15 cellular contexts compared by ENCODE assay signal in the genomic region with DNA sequence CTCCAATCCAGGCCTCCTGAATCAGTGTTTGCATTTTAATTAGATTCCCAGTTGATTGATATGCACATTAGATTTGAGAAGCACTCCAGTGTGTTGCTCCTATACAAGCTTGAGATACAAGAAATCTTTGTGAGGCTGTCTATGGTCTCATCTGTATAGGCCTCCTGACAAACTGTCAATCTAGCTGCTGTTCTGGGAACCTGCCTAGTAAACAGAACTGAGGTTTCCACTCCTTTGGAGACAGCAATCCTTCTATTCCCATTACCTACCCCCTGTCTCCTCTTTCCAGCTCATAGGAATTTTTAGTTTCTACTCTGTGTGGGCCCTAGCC.
DNase-seq lines count a peak whose midpoint lies in the region; ATAC-seq, FAIRE-seq and TF ChIP-seq lines count a peak whose summit lies in the region.
"Had no signal": no experiment of that assay in that cellular context is flagged by ENCODE, and none has a peak within 500 bp of the region (broad histone marks: within the 10 kb centered on the region; RNA-seq: fewer than 3 reads in every experiment).

No MANE protein-coding gene starts in this region.

- TF ChIP-seq CTCF in GM12878 (IDR thresholded peaks at IDR 0.05 in 2 of 3, conservative IDR thresholded peaks at IDR 0.05 in 1 of 3; ENCODE audit: control insufficient read depth in 2 of 3, extremely low read depth in 1 of 3, insufficient read depth in 1 of 3, low read depth in 3 of 3, low read length in 3 of 3): no peak

- peak overlapping the region; percentile 10 for H2AFZ ChIP-seq in GM12878 (ENCODE audit: control insufficient read depth, low read depth, low read length)

- H4K20me1 ChIP-seq in GM12878 (ENCODE audit: control insufficient read depth, insufficient read depth): no peaks in the 10 kb centered on the region

- peak overlapping the region; percentile 26; the same call in 1 of the 2 replicates for H3K4me2 ChIP-seq in GM12878 (ENCODE audit: control insufficient read depth, insufficient read depth)

- no peaks in the 10 kb centered on the region for H3K36me3 ChIP-seq in GM12878 (ENCODE audit: control insufficient read depth in 2 of 2, insufficient read depth in 2 of 2, low read length in 1 of 2)
- H3K36me3 ChIP-seq: cardiac muscle cell, HAP-1 had no signal

- H3K79me2 ChIP-seq in GM12878 (ENCODE audit: control insufficient read depth, insufficient read depth, low read length): no peaks in the 10 kb centered on the region

- H3K27me3 ChIP-seq in GM12878 (replicated peaks in 1 of 2; ENCODE audit: control insufficient read depth in 2 of 2, insufficient read depth in 2 of 2, low read length in 1 of 2): no peaks in the 10 kb centered on the region
- H3K27me3 ChIP-seq: cardiac muscle cell had no signal

- BruUV-seq in GM12878 (replicated peaks; lab: Mats Ljungman, UMichigan): no TSS peak

- POLR2A ChIA-PET in GM12878 (lab: Charles Lee): interaction anchor here (0.5 to 0.6 kb wide), 2 partner anchors 85 to 210 kb away, joined by 3 read pairs; no protein-coding TSS in a partner anchor

- CTCF ChIA-PET in GM12878 (lab: Yijun Ruan, JAX): interaction anchor here (1.2 to 2.8 kb wide), 2 partner anchors 25 to 905 kb away, joined by 3 to 11 read pairs; no protein-coding TSS in a partner anchor

- DNase-seq in GM12878 (ENCODE audit: low read depth, low spot score) (no peak), amniotic stem cell (lab: John Stamatoyannopoulos, UW) (no peak), G401 (ENCODE audit: low spot score) (no peak), sciatic nerve (ENCODE audit: low spot score) (no peak)
- DNase-seq: activated naive CD4-positive, alpha-beta T cell treated with anti-CD3 and anti-CD28 coated beads, Interleukin-2, amount 50 U/mL, for 16 hours; kidney glomerular epithelial cell; NCI-H1930 had no signal

- in situ Hi-C loops in GM12878 (cut with MboI): loop anchor here (10.0 kb wide), 1 partner anchor 191 kb away; no protein-coding TSS in a partner anchor
- in situ Hi-C loops in G401 (cut with HindIII; ENCODE audit: low sequenced_read_pairs): no loop called here

- H3K9me3 ChIP-seq in GM12878 (replicated peaks; ENCODE audit: control insufficient read depth, insufficient read depth, low read length): no peaks in the 10 kb centered on the region; the same call in 2 of the 3 replicates
- H3K9me3 ChIP-seq: HAP-1 had no signal

- RAD21 ChIA-PET in GM12878 (lab: Charles Lee; ENCODE audit: unreplicated experiment): interaction anchor here (0.7 to 2.0 kb wide), 3 partner anchors 158 to 730 kb away, joined by 3 to 6 read pairs (median 5); no protein-coding TSS in a partner anchor

- peak overlapping the region; percentile 51 for H3K27ac ChIP-seq in GM12878 (ENCODE audit: control insufficient read depth, insufficient read depth)
- H3K27ac ChIP-seq: cardiac muscle cell, HL-60 had no signal

- SMC1A ChIA-PET in GM12878 (lab: Charles Lee; ENCODE audit: uncharacterized antibody, unreplicated experiment): interaction anchor here (0.7 to 2.7 kb wide), 13 partner anchors 8 to 724 kb away, joined by 3 to 9 read pairs (median 4); no protein-coding TSS in a partner anchor

- no peak for TF ChIP-seq EP300 in GM12878 (IDR thresholded peaks at IDR 0.05; ENCODE audit: borderline replicate concordance in 1 of 2, control insufficient read depth in 1 of 2, low read depth in 2 of 2, low read length in 2 of 2)

- ATAC-seq in GM18870 (IDR thresholded peaks at IDR 0.05; ENCODE audit: unreplicated experiment) (peak; percentile 3), GM19467 (IDR thresholded peaks at IDR 0.05; ENCODE audit: unreplicated experiment) (peak; percentile 3), HG02852 (IDR thresholded peaks at IDR 0.05; ENCODE audit: unreplicated experiment) (peak; percentile 5), GM12878 (peak; percentile 6), sciatic nerve (no peak)

- TF ChIP-seq POLR2A in GM12878 (IDR thresholded peaks at IDR 0.05; ENCODE audit: low read depth, low read length): no peak

- no peak for FAIRE-seq in GM12878 (lab: Jason Lieb, UNC)
- FAIRE-seq: endometrium, G401.6 had no signal

- intact Hi-C loops in GM12878 (cut with micrococcal nuclease; ENCODE audit: unreplicated experiment): loop anchor here (2.0 to 10.0 kb wide), 5 partner anchors 102 to 732 kb away; partner anchors contain the start of gene PPP3CA
- intact Hi-C loops in sciatic nerve (cut with DNase I): no loop called here

- no peak overlapping the region for H3K4me3 ChIP-seq in GM12878
- H3K4me3 ChIP-seq: cardiac muscle cell, HAP-1 had no signal

- TF ChIP-seq RAD21 in GM12878 (IDR thresholded peaks at IDR 0.05; ENCODE audit: insufficient read depth, low read depth, low read length): no peak

- no peak overlapping the region for H3K9ac ChIP-seq in GM12878 (ENCODE audit: control insufficient read depth, insufficient read depth, low read length)

- H3K4me1 ChIP-seq in GM12878 (ENCODE audit: control insufficient read depth, insufficient read depth, low read length): peaks cover 18% of the 10 kb centered on the region

TF ChIP-seq in GM12878, 131 proteins besides CTCF, POLR2A, EP300 and RAD21:
- TF ChIP-seq ZBED1 (IDR thresholded peaks at IDR 0.05; ENCODE audit: borderline replicate concordance): no peak
- no peak for TF ChIP-seq RCOR1 (conservative IDR thresholded peaks at IDR 0.05; ENCODE audit: low read depth, low read length)
- no peak for TF ChIP-seq NFYA (IDR thresholded peaks at IDR 0.05; ENCODE audit: borderline replicate concordance, low read depth, low read length)
- no peak for TF ChIP-seq RELA (IDR thresholded peaks at IDR 0.05; ENCODE audit: borderline replicate concordance, partially characterized antibody)
- TF ChIP-seq CEBPB (IDR thresholded peaks at IDR 0.05; ENCODE audit: borderline replicate concordance in 1 of 2, low read depth in 2 of 2, low read length in 2 of 2): no peak
- TF ChIP-seq SMARCA5 (IDR thresholded peaks at IDR 0.05): no peak
- no peak for TF ChIP-seq KAT2A (conservative IDR thresholded peaks at IDR 0.05; ENCODE audit: control insufficient read depth, low read depth, low read length)
- no peak for TF ChIP-seq BRCA1 (IDR thresholded peaks at IDR 0.05; ENCODE audit: low read depth, low read length)
- no peak for TF ChIP-seq FOXK2 (IDR thresholded peaks at IDR 0.05)
- TF ChIP-seq ZNF24 (IDR thresholded peaks at IDR 0.05): no peak
- TF ChIP-seq, protein P1, sequence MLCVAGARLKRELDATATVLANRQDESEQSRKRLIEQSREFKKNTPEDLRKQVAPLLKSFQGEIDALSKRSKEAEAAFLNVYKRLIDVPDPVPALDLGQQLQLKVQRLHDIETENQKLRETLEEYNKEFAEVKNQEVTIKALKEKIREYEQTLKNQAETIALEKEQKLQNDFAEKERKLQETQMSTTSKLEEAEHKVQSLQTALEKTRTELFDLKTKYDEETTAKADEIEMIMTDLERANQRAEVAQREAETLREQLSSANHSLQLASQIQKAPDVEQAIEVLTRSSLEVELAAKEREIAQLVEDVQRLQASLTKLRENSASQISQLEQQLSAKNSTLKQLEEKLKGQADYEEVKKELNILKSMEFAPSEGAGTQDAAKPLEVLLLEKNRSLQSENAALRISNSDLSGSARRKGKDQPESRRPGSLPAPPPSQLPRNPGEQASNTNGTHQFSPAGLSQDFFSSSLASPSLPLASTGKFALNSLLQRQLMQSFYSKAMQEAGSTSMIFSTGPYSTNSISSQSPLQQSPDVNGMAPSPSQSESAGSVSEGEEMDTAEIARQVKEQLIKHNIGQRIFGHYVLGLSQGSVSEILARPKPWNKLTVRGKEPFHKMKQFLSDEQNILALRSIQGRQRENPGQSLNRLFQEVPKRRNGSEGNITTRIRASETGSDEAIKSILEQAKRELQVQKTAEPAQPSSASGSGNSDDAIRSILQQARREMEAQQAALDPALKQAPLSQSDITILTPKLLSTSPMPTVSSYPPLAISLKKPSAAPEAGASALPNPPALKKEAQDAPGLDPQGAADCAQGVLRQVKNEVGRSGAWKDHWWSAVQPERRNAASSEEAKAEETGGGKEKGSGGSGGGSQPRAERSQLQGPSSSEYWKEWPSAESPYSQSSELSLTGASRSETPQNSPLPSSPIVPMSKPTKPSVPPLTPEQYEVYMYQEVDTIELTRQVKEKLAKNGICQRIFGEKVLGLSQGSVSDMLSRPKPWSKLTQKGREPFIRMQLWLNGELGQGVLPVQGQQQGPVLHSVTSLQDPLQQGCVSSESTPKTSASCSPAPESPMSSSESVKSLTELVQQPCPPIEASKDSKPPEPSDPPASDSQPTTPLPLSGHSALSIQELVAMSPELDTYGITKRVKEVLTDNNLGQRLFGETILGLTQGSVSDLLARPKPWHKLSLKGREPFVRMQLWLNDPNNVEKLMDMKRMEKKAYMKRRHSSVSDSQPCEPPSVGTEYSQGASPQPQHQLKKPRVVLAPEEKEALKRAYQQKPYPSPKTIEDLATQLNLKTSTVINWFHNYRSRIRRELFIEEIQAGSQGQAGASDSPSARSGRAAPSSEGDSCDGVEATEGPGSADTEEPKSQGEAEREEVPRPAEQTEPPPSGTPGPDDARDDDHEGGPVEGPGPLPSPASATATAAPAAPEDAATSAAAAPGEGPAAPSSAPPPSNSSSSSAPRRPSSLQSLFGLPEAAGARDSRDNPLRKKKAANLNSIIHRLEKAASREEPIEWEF (IDR thresholded peaks at IDR 0.05; ENCODE audit: insufficient replicate concordance, low read depth, low read length): no peak
- no peak for TF ChIP-seq POU2F2 (IDR thresholded peaks at IDR 0.05; ENCODE audit: borderline replicate concordance, low read depth, low read length)
- TF ChIP-seq TBL1XR1 (IDR thresholded peaks at IDR 0.05; ENCODE audit: low read depth, low read length): no peak
- no peak for TF ChIP-seq NR2C1 (IDR thresholded peaks at IDR 0.05)
